28 cellular contexts compared by ENCODE assay signal in the genomic region with DNA sequence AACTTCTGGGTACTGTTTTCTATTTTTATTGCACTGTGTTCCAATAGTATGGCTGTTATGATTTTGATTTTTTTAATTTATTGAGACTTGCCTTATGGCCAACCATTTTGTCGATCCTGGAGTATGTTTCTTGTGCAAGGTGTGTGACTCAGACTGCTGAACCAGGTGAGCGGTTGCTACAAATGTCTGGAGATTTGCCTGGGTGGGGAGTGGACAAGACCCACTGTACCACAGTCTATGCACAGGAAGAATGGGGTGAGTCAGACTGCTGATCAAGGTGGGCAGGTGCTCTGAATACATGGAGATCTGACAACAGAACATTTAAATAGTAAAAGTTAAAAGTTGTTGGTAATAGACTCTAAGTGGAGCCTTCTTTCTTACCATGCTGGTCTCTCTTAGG.
"Had no signal": no experiment of that assay in that cellular context is flagged by ENCODE, and none has a peak within 500 bp of the region (broad histone marks: within the 10 kb centered on the region; RNA-seq: fewer than 3 reads in every experiment).

No MANE protein-coding gene starts in this region.

- H3K9me3 ChIP-seq: left ventricle myocardium inferior, neutrophil, psoas muscle, right atrium auricular region, right lobe of liver, tibial nerve, uterus had no signal

- H2AFZ ChIP-seq: neural progenitor cell, parathyroid adenoma had no signal

- DNase-seq: hypothalamus; immature natural killer cell; kidney; left ventricle myocardium inferior; naive B cell; natural killer cell; nephron progenitor cell; occipital lobe; psoas muscle; right lobe of liver; stimulated activated CD4-positive, alpha-beta T cell treated with anti-CD3 and anti-CD28 coated beads, Interleukin-1b, Interleukin-23, amount 100 ng/mL, for 48 hours; stimulated activated CD4-positive, alpha-beta T cell treated with anti-CD3 and anti-CD28 coated beads, Interleukin-2, amount 100 ng/mL, for 48 hours; stimulated activated CD4-positive, alpha-beta T cell treated with anti-CD3 and anti-CD28 coated beads, Interleukin-4, amount 100 ng/mL, for 4 hours; stimulated activated CD8-positive, alpha-beta memory T cell treated with anti-CD3 and anti-CD28 coated beads, Interleukin-4, amount 100 ng/mL, for 48 hours; stimulated activated naive CD4-positive, alpha-beta T cell treated with Interleukin-2 at 50 U/mL for 16 hours; stimulated activated naive CD8-positive, alpha-beta T cell treated with anti-CD3 and anti-CD28 coated beads, Interleukin-15, amount 100 ng/mL, for 72 hours; substantia nigra; uterus had no signal

- H3K4me1 ChIP-seq: parathyroid adenoma, right lobe of liver had no signal

- H3K27me3 Mint-ChIP-seq: memory B cell; stimulated activated memory B cell treated with anti-CD40 and anti-IgM and Interleukin-4, amounts not matched to agents 10 μg/mL and 1 μg/mL and 100 μg/mL, for 72 hours; stimulated activated naive CD8-positive, alpha-beta T cell treated with anti-CD3 and anti-CD28 coated beads, Interleukin-15, amount 100 ng/mL, for 72 hours had no signal

- H3K36me3 Mint-ChIP-seq: immature natural killer cell; memory B cell; naive B cell; natural killer cell; neural progenitor cell; stimulated activated memory B cell treated with anti-CD40 and anti-IgM and Interleukin-4, amounts not matched to agents 10 μg/mL and 1 μg/mL and 100 μg/mL, for 72 hours; type B pancreatic cell had no signal

- H3K27me3 ChIP-seq: neural progenitor cell, neutrophil, right atrium auricular region, right lobe of liver, tibial nerve, uterus had no signal

- H3K9ac ChIP-seq: neural progenitor cell, parathyroid adenoma had no signal

- H3K27ac Mint-ChIP-seq: immature natural killer cell; memory B cell; natural killer cell; nephron progenitor cell; neural progenitor cell; stimulated activated memory B cell treated with anti-CD40 and anti-IgM and Interleukin-4, amounts not matched to agents 10 μg/mL and 1 μg/mL and 100 μg/mL, for 72 hours; stimulated activated naive CD8-positive, alpha-beta T cell treated with anti-CD3 and anti-CD28 coated beads, Interleukin-15, amount 100 ng/mL, for 72 hours; type B pancreatic cell had no signal

- H3K36me3 ChIP-seq: left ventricle myocardium inferior, neural progenitor cell, neutrophil, right atrium auricular region, right lobe of liver, tibial nerve, uterus had no signal

- H3K9me3 Mint-ChIP-seq: memory B cell; stimulated activated memory B cell treated with anti-CD40 and anti-IgM and Interleukin-4, amounts not matched to agents 10 μg/mL and 1 μg/mL and 100 μg/mL, for 72 hours had no signal

- H3K4me2 ChIP-seq: neural progenitor cell, smooth muscle cell had no signal

- H3K4me3 ChIP-seq: left ventricle myocardium inferior, lung, neural progenitor cell, psoas muscle, right atrium auricular region, right lobe of liver, smooth muscle cell, tibial nerve, uterus had no signal

- H3K27ac ChIP-seq: left ventricle myocardium inferior, neural progenitor cell, neutrophil, parathyroid adenoma, psoas muscle, right atrium auricular region, right lobe of liver, tibial nerve, uterus had no signal

- H3K79me2 ChIP-seq: parathyroid adenoma had no signal

- ATAC-seq: natural killer cell; psoas muscle; right lobe of liver; stimulated activated memory B cell treated with anti-CD40 and anti-IgM and Interleukin-4, amounts not matched to agents 10 μg/mL and 1 μg/mL and 100 μg/mL, for 72 hours; stimulated activated naive CD8-positive, alpha-beta T cell treated with anti-CD3 and anti-CD28 coated beads, Interleukin-15, amount 100 ng/mL, for 72 hours had no signal

- H3K4me3 Mint-ChIP-seq: immature natural killer cell; memory B cell; naive B cell; natural killer cell; nephron progenitor cell; neural progenitor cell; stimulated activated memory B cell treated with anti-CD40 and anti-IgM and Interleukin-4, amounts not matched to agents 10 μg/mL and 1 μg/mL and 100 μg/mL, for 72 hours; stimulated activated naive CD8-positive, alpha-beta T cell treated with anti-CD3 and anti-CD28 coated beads, Interleukin-15, amount 100 ng/mL, for 72 hours; type B pancreatic cell had no signal

- H3K4me1 Mint-ChIP-seq: immature natural killer cell; natural killer cell; stimulated activated memory B cell treated with anti-CD40 and anti-IgM and Interleukin-4, amounts not matched to agents 10 μg/mL and 1 μg/mL and 100 μg/mL, for 72 hours; stimulated activated naive CD8-positive, alpha-beta T cell treated with anti-CD3 and anti-CD28 coated beads, Interleukin-15, amount 100 ng/mL, for 72 hours had no signal
